10 cellular contexts compared by ENCODE assay signal in genomic region chr3:58536501-58537411, GRCh38. TPM values are rescaled to one million over a fixed set of nuclear protein-coding genes. Genes with fewer than 3 reads are reported as not detected.
A peak's percentile ranks its signal among the peaks of the same experiment; 100 is the strongest.
DNase-seq lines count a peak whose midpoint lies in the region; ATAC-seq and TF ChIP-seq lines count a peak whose summit lies in the region.
"Had no signal": no experiment of that assay in that cellular context is flagged by ENCODE, and none has a peak within 500 bp of the region (broad histone marks: within the 10 kb centered on the region; RNA-seq: fewer than 3 reads in every experiment).

Gene ACOX2 (minus strand): TSS chr3:58537190. CDS start chr3:58535106, 2,084 bp downstream.

- intact Hi-C loops in left cardiac atrium (cut with DNase I), result no loop called here

- POLR2A ChIA-PET in WTC11 (lab: Charles Lee), result no interaction called here

- DNase-seq in Ammon's horn (ENCODE audit: low spot score) (peak; percentile 47), WTC11 (ENCODE audit: low spot score) (no peak), left cardiac atrium (peak; percentile 83), progenitor cell of endocrine pancreas (ENCODE audit: low spot score, unreplicated experiment) (no peak), NCI-H524 (lab: John Stamatoyannopoulos, UW) (no peak), DMS153 treated with DMSO at 0.1 percent for 48 hours (lab: John Stamatoyannopoulos, UW; ENCODE audit: unreplicated experiment) (no peak), NCI-H2196 (lab: John Stamatoyannopoulos, UW; ENCODE audit: unreplicated experiment) (no peak)
- DNase-seq: central memory CD4-positive, alpha-beta T cell; NCI-H1417 treated with DMSO at 0.1 percent for 48 hours had no signal

- CTCF ChIA-PET in WTC11 (lab: Charles Lee), result interaction anchor here (0.9 to 2.8 kb wide), 9 partner anchors 7 to 237 kb away, joined by 3 to 11 read pairs (median 4); partner anchors contain the start of genes HTD2 and RPP14

- H3K36me3 Mint-ChIP-seq in WTC11 (no peaks in the 10 kb centered on the region), progenitor cell of endocrine pancreas (ENCODE audit: insufficient read depth) (no peaks in the 10 kb centered on the region)

- ATAC-seq in WTC11, result peak; percentile 30
- ATAC-seq in left cardiac atrium, result peak; percentile 94 to 96
- ATAC-seq in GM21576 (IDR thresholded peaks at IDR 0.05; ENCODE audit: unreplicated experiment), result no peak

- TF ChIP-seq CTCF in WTC11 (IDR thresholded peaks at IDR 0.05) (no peak), progenitor cell of endocrine pancreas (IDR thresholded peaks at IDR 0.05; ENCODE audit: unreplicated experiment) (no peak)

- H3K4me3 Mint-ChIP-seq in WTC11, result no peak within 1 kb of the TSS
- H3K4me3 Mint-ChIP-seq in progenitor cell of endocrine pancreas (ENCODE audit: low read depth), result no peak within 1 kb of the TSS

- H3K27me3 Mint-ChIP-seq in WTC11 (ENCODE audit: low read depth) (no peaks in the 10 kb centered on the region), progenitor cell of endocrine pancreas (no peaks in the 10 kb centered on the region)

- H3K4me1 Mint-ChIP-seq in WTC11 (peaks cover 7% of the 10 kb centered on the region), progenitor cell of endocrine pancreas (ENCODE audit: low read depth) (peaks cover 22% of the 10 kb centered on the region)

- H3K27ac Mint-ChIP-seq in WTC11 (no peak within 1 kb of the TSS), progenitor cell of endocrine pancreas (peak within 1 kb of the TSS; percentile 69)

- H3K9me3 Mint-ChIP-seq in WTC11 (no peaks in the 10 kb centered on the region), progenitor cell of endocrine pancreas (ENCODE audit: low read depth) (no peaks in the 10 kb centered on the region)

TF ChIP-seq in WTC11, 78 proteins besides CTCF, POLR2A, EP300 and RAD21:
- TF ChIP-seq FOXP1 (CRISPR knock-in tag; IDR thresholded peaks at IDR 0.05; ENCODE audit: borderline replicate concordance) (no peak), GABPB1 (CRISPR knock-in tag; IDR thresholded peaks at IDR 0.05) (peak; percentile 27; the same call in 1 of the 2 replicates), ZNF512 (CRISPR knock-in tag; IDR thresholded peaks at IDR 0.05; ENCODE audit: borderline replicate concordance) (no peak), ATF3 (CRISPR knock-in tag; conservative IDR thresholded peaks at IDR 0.05) (no peak), NR2C2 (CRISPR knock-in tag; IDR thresholded peaks at IDR 0.05) (no peak), HMGXB4 (CRISPR knock-in tag; IDR thresholded peaks at IDR 0.05) (no peak), E2F5 (CRISPR knock-in tag; IDR thresholded peaks at IDR 0.05) (no peak), NFATC4 (CRISPR knock-in tag; IDR thresholded peaks at IDR 0.05) (no peak)

RNA-seq across cellular contexts. Expression of gene ACOX2, which starts in this region (rescaled TPM):
- 1.1 to 1.8 TPM (median 1.1 TPM) in 3 replicates for total RNA-seq in WTC11 (2021)
- 10 to 100 TPM; 20.1 to 28.2 TPM for total RNA-seq in left cardiac atrium
- total RNA-seq in progenitor cell of endocrine pancreas, result 11.7 and 12.8 TPM in 2 replicates

Comparison
In these comparisons a context has a peak if more than half of its experiments do, and no peak if none do; other contexts are left out.
1. DNase-seq: peak in Ammon's horn (single experiment) and left cardiac atrium (single experiment); none in WTC11 (single experiment), progenitor cell of endocrine pancreas (single experiment), NCI-H524 (0 of 2), DMS153 treated with DMSO at 0.1 percent for 48 hours (single experiment) and NCI-H2196 (single experiment).